ENCODE assay signal across 8 cellular contexts in genomic region chr13:23433171-23434153, GRCh38. TPM values are rescaled to one million over a fixed set of nuclear protein-coding genes. Genes with fewer than 3 reads are reported as not detected.
DNase-seq lines count a peak whose midpoint lies in the region; ATAC-seq and TF ChIP-seq lines count a peak whose summit lies in the region.

A gene with protein sequence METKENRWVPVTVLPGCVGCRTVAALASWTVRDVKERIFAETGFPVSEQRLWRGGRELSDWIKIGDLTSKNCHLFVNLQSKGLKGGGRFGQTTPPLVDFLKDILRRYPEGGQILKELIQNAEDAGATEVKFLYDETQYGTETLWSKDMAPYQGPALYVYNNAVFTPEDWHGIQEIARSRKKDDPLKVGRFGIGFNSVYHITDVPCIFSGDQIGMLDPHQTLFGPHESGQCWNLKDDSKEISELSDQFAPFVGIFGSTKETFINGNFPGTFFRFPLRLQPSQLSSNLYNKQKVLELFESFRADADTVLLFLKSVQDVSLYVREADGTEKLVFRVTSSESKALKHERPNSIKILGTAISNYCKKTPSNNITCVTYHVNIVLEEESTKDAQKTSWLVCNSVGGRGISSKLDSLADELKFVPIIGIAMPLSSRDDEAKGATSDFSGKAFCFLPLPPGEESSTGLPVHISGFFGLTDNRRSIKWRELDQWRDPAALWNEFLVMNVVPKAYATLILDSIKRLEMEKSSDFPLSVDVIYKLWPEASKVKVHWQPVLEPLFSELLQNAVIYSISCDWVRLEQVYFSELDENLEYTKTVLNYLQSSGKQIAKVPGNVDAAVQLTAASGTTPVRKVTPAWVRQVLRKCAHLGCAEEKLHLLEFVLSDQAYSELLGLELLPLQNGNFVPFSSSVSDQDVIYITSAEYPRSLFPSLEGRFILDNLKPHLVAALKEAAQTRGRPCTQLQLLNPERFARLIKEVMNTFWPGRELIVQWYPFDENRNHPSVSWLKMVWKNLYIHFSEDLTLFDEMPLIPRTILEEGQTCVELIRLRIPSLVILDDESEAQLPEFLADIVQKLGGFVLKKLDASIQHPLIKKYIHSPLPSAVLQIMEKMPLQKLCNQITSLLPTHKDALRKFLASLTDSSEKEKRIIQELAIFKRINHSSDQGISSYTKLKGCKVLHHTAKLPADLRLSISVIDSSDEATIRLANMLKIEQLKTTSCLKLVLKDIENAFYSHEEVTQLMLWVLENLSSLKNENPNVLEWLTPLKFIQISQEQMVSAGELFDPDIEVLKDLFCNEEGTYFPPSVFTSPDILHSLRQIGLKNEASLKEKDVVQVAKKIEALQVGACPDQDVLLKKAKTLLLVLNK (N-terminal part only) (minus strand): TSS chr13:23433702. CDS start chr13:23411239, 22,463 bp downstream.

- in situ Hi-C loops in GM13976 (cut with MboI; ENCODE audit: low sequenced_read_pairs, unreplicated experiment): no loop called here

- ATAC-seq in HG03039 (IDR thresholded peaks at IDR 0.05; ENCODE audit: unreplicated experiment) (no peak), mucosa of descending colon (no peak), HG02678 (IDR thresholded peaks at IDR 0.05; ENCODE audit: unreplicated experiment) (no peak)

- H3K4me3 ChIP-seq in cardiac fibroblast (replicated peaks in 1 of 2; ENCODE audit: low read depth in 2 of 2, low read length in 2 of 2): peak within 1 kb of the TSS; percentile 63 to 74
- H3K4me3 ChIP-seq in skeletal muscle cell (ENCODE audit: low read depth, low read length): peak within 1 kb of the TSS; percentile 70
- H3K4me3 ChIP-seq in mucosa of descending colon: no peak within 1 kb of the TSS

- DNase-seq in GM13976 (ENCODE audit: low spot score) (peak; percentile 21), NCI-H2227 (lab: John Stamatoyannopoulos, UW; ENCODE audit: unreplicated experiment) (peak; percentile 74), cardiac fibroblast (ENCODE audit: low read depth in 2 of 2) (peak; percentile 49 to 65), iPS-NIHi11 (ENCODE audit: low spot score) (peak; percentile 75), skeletal muscle cell (ENCODE audit: low read depth) (no peak), mucosa of descending colon (no peak)

- intact Hi-C loops in mucosa of descending colon (cut with DNase I, micrococcal nuclease): no loop called here

- no peaks in the 10 kb centered on the region for H3K4me1 ChIP-seq in mucosa of descending colon (ENCODE audit: low read depth)

- no peaks in the 10 kb centered on the region for H3K36me3 ChIP-seq in mucosa of descending colon (ENCODE audit: low read depth)

- H3K9me3 ChIP-seq in mucosa of descending colon: no peaks in the 10 kb centered on the region

- TF ChIP-seq CTCF in GM13976 (IDR thresholded peaks at IDR 0.05; ENCODE audit: borderline replicate concordance, control extremely low read depth, extremely low read depth, insufficient read depth, missing control alignments) (no peak), cardiac fibroblast (IDR thresholded peaks at IDR 0.05; ENCODE audit: low read depth, low read length) (no peak), mucosa of descending colon (IDR thresholded peaks at IDR 0.05) (no peak)

RNA-seq across cellular contexts. Expression of the gene that starts here (rescaled TPM):
- 10 to 100 TPM in 1 of 3 donors, 1 to 10 TPM in 2; 2.1 to 19.0 (median 3.7) TPM for total RNA-seq in mucosa of descending colon

Comparison
In these comparisons a context has a peak if more than half of its experiments do, and no peak if none do; other contexts are left out.
1. DNase-seq: peak in GM13976 (single experiment), NCI-H2227 (single experiment), cardiac fibroblast (2 of 2) and iPS-NIHi11 (single experiment); none in skeletal muscle cell (single experiment) and mucosa of descending colon (0 of 3).